ENCODE assay signal across 1 cellular context in genomic region chrX:40663880-40664630, GRCh38.
TF ChIP-seq lines count a peak whose summit lies in the region.

No MANE protein-coding gene starts in this region.

TF ChIP-seq in K562, 482 proteins besides CTCF, POLR2A, EP300 and RAD21 (continued from another document):
- TF ChIP-seq NRF1 (conservative IDR thresholded peaks at IDR 0.05 in 1 of 2, IDR thresholded peaks at IDR 0.05 in 1 of 2) (no peak), ZBTB8A (IDR thresholded peaks at IDR 0.05; ENCODE audit: partially characterized antibody) (no peak), TCF3 (CRISPR knock-in tag; IDR thresholded peaks at IDR 0.05) (no peak), STAT5A (IDR thresholded peaks at IDR 0.05; ENCODE audit: borderline replicate concordance, low read length) (no peak)
